26 cellular contexts compared by ENCODE assay signal in genomic region chr16:26709175-26709574, GRCh38.
DNase-seq lines count a peak whose midpoint lies in the region; ATAC-seq, FAIRE-seq and TF ChIP-seq lines count a peak whose summit lies in the region.
"Had no signal": no experiment of that assay in that cellular context is flagged by ENCODE, and none has a peak within 500 bp of the region (broad histone marks: within the 10 kb centered on the region; RNA-seq: fewer than 3 reads in every experiment).

No MANE protein-coding gene starts in this region.

- H3K27me3 ChIP-seq in H7 (ENCODE audit: control insufficient read depth, insufficient read depth, low read length) (no peaks in the 10 kb centered on the region), K562 (ENCODE audit: control insufficient read depth in 2 of 2, insufficient read depth in 2 of 2, low read length in 2 of 2) (no peaks in the 10 kb centered on the region; a peak in 1 of 5 replicates), mesendoderm (ENCODE audit: insufficient read depth, low read length, poor library complexity) (no peaks in the 10 kb centered on the region)
- H3K27me3 ChIP-seq: hepatocyte had no signal

- H2BK5ac ChIP-seq in mesendoderm (ENCODE audit: low read length): no peak overlapping the region

- no peak for TF ChIP-seq CTCF in K562 (IDR thresholded peaks at IDR 0.05 in 2 of 3, conservative IDR thresholded peaks at IDR 0.05 in 1 of 3; ENCODE audit: insufficient read depth in 2 of 3, low read depth in 1 of 3, low read length in 3 of 3)

- no peaks in the 10 kb centered on the region for H3K9me3 ChIP-seq in K562 (replicated peaks; ENCODE audit: control insufficient read depth, insufficient read depth, low read depth, low read length)
- H3K9me3 ChIP-seq: left ventricle myocardium inferior had no signal

- no peak for TF ChIP-seq RAD21 in K562 (CRISPR knock-in tag; conservative IDR thresholded peaks at IDR 0.05 in 1 of 2, IDR thresholded peaks at IDR 0.05 in 1 of 2)

- H3K79me1 ChIP-seq in mesendoderm (ENCODE audit: low read length): no peaks in the 10 kb centered on the region

- H4K5ac ChIP-seq in mesendoderm (ENCODE audit: low read length): no peak overlapping the region

- TF ChIP-seq EP300 in K562 (IDR thresholded peaks at IDR 0.05; ENCODE audit: low read length): no peak

- no peak overlapping the region for H4K8ac ChIP-seq in mesendoderm (ENCODE audit: low read depth, low read length)

- H2AK5ac ChIP-seq in mesendoderm (ENCODE audit: low read length): no peak overlapping the region

- H3K79me2 ChIP-seq in K562 (ENCODE audit: control insufficient read depth, insufficient read depth, low read length) (no peaks in the 10 kb centered on the region), mesendoderm (ENCODE audit: control insufficient read depth, insufficient read depth, low read length) (no peaks in the 10 kb centered on the region)
- H3K79me2 ChIP-seq: hepatocyte had no signal

- CTCF ChIA-PET in K562 (lab: Yijun Ruan, JAX; ENCODE audit: low intra/inter-chr PET ratio): no interaction called here

- H4K20me1 ChIP-seq in K562 (replicated peaks; ENCODE audit: control insufficient read depth, insufficient read depth, low read length): no peaks in the 10 kb centered on the region

- in situ Hi-C loops in K562 (cut with MboI): no loop called here

- no peak overlapping the region for H3K4ac ChIP-seq in mesendoderm (ENCODE audit: low read depth, low read length)

- no peaks in the 10 kb centered on the region for H3K36me3 ChIP-seq in H7 (replicated peaks; ENCODE audit: control insufficient read depth, insufficient read depth, low read length)
- H3K36me3 ChIP-seq in K562 (ENCODE audit: control insufficient read depth, insufficient read depth, low read length): no peaks in the 10 kb centered on the region
- no peaks in the 10 kb centered on the region for H3K36me3 ChIP-seq in mesendoderm (ENCODE audit: control insufficient read depth, insufficient read depth, low read length)
- H3K36me3 ChIP-seq: left ventricle myocardium inferior had no signal

- no peak overlapping the region for H3K9ac ChIP-seq in K562 (ENCODE audit: insufficient read depth in 1 of 2, low read depth in 2 of 2, low read length in 2 of 2)
- no peak overlapping the region for H3K9ac ChIP-seq in mesendoderm (ENCODE audit: low read length)
- H3K9ac ChIP-seq: KMS-11 had no signal

- peak; percentile 19 for FAIRE-seq in K562 (lab: Jason Lieb, UNC)
- FAIRE-seq: frontal cortex, islet of Langerhans had no signal

- intact Hi-C loops in K562 (cut with micrococcal nuclease): no loop called here

- WGBS in K562 (ENCODE audit: insufficient coverage, low coverage, missing lambda C conversion rate): 2% methylated on average over 6 of the region's 6 CpGs
- WGBS in mesendoderm (ENCODE audit: extremely low coverage, insufficient coverage, low lambda C conversion rate): no CpG with 5 or more reads among the region's 6 CpGs

- POLR2A ChIA-PET in K562 (lab: Yijun Ruan, JAX): interaction anchor here (0.7 kb wide), 2 partner anchors 20 to 322 kb away, joined by 3 read pairs; no protein-coding TSS in a partner anchor

- no TSS peak for BruUV-seq in K562 (replicated peaks; lab: Mats Ljungman, UMichigan)

- DNase-seq in H7 (peak; percentile 69), NCI-H526 (lab: John Stamatoyannopoulos, UW) (peak; percentile 38 to 48), K562 (ENCODE audit: extremely low read depth in 1 of 4, low spot score in 3 of 4) (peak; percentile 38 to 62 (median 51)), mesendoderm (peak; percentile 63), T1000 (lab: John Stamatoyannopoulos, UW) (no peak), NCI-H128 (lab: John Stamatoyannopoulos, UW; ENCODE audit: unreplicated experiment) (no peak)
- DNase-seq in stimulated activated CD4-positive, alpha-beta T cell treated with anti-CD3 and anti-CD28 coated beads, Interleukin-1b, Interleukin-23, amount 100 ng/mL, for 48 hours: no peak
- DNase-seq: activated CD4-positive, alpha-beta T cell treated with anti-CD3 and anti-CD28 coated beads for 48 hours; activated effector memory CD4-positive, alpha-beta T cell treated with anti-CD3 and anti-CD28 coated beads, Interleukin-2, amount 50 U/mL, for 16 hours; activated naive CD8-positive, alpha-beta T cell treated with anti-CD3 and anti-CD28 coated beads for 36 hours; activated T-cell treated with anti-CD3 and anti-CD28 coated beads, Interleukin-2, amount 50 U/mL, for 1 hour; aorta; C1 segment of cervical spinal cord; HFFc6; left ventricle myocardium inferior; NCI-H1694 treated with DMSO at 0.1 percent for 48 hours; NCI-H446 treated with DMSO at 0.1 percent for 48 hours; OCI-M1; right cardiac atrium; stimulated activated naive CD4-positive, alpha-beta T cell treated with Interleukin-2 at 50 U/mL for 16 hours had no signal

- no peak overlapping the region for H2AFZ ChIP-seq in K562 (ENCODE audit: low read depth, low read length)
- H2AFZ ChIP-seq: hepatocyte had no signal

- H3K4me1 ChIP-seq in K562 (replicated peaks in 1 of 2; ENCODE audit: control insufficient read depth in 2 of 2, insufficient read depth in 2 of 2, low read length in 2 of 2) (no peaks in the 10 kb centered on the region), mesendoderm (ENCODE audit: control insufficient read depth, low read depth, low read length) (no peaks in the 10 kb centered on the region)
- H3K4me1 ChIP-seq: left ventricle myocardium inferior had no signal

- no peak overlapping the region for H2BK120ac ChIP-seq in mesendoderm (ENCODE audit: low read depth, low read length)

- H3K23ac ChIP-seq in mesendoderm (ENCODE audit: low read length): no peak overlapping the region

- H3K9me1 ChIP-seq in K562 (ENCODE audit: control insufficient read depth, insufficient read depth, low read length): peaks cover 4% of the 10 kb centered on the region

- H2BK15ac ChIP-seq in mesendoderm (replicated peaks; ENCODE audit: low read depth): no peak overlapping the region

- ATAC-seq in K562 (peak; percentile 89), HG03439 (IDR thresholded peaks at IDR 0.05; ENCODE audit: unreplicated experiment) (no peak)
- ATAC-seq: right cardiac atrium had no signal

- no peak overlapping the region for H3K56ac ChIP-seq in mesendoderm (ENCODE audit: low read length)

- H3K18ac ChIP-seq in mesendoderm (ENCODE audit: low read length): no peak overlapping the region

- no peak for TF ChIP-seq POLR2A in K562 (conservative IDR thresholded peaks at IDR 0.05)

- H3K4me2 ChIP-seq in K562 (ENCODE audit: insufficient read depth, low read length) (no peak overlapping the region), mesendoderm (ENCODE audit: low read length) (no peak overlapping the region)
- H3K4me2 ChIP-seq: hepatocyte, KMS-11, smooth muscle cell had no signal

- H3K4me3 ChIP-seq in H7 (ENCODE audit: insufficient read depth, low read depth, low read length) (no peak overlapping the region), K562 (no peak overlapping the region), mesendoderm (ENCODE audit: low read length) (no peak overlapping the region)
- H3K4me3 ChIP-seq: hepatocyte, left ventricle myocardium inferior, smooth muscle cell had no signal

- no peak overlapping the region for H3K27ac ChIP-seq in K562 (ENCODE audit: extremely low read depth, low read depth, low read length)
- no peak overlapping the region for H3K27ac ChIP-seq in mesendoderm (ENCODE audit: low read depth, low read length)
- H3K27ac ChIP-seq: hepatocyte, KMS-11, left ventricle myocardium inferior had no signal

TF ChIP-seq in K562, 482 proteins besides CTCF, POLR2A, EP300 and RAD21:
- TF ChIP-seq MEIS2 (IDR thresholded peaks at IDR 0.05; ENCODE audit: partially characterized antibody): peak; percentile 4
- peak; percentile 87 to 88 for TF ChIP-seq NRF1 (conservative IDR thresholded peaks at IDR 0.05 in 1 of 2, IDR thresholded peaks at IDR 0.05 in 1 of 2)
- TF ChIP-seq JUND (IDR thresholded peaks at IDR 0.05; ENCODE audit: borderline replicate concordance, low read depth, low read length): no peak
- no peak for TF ChIP-seq JUND (tag; IDR thresholded peaks at IDR 0.05; ENCODE audit: borderline replicate concordance, low read depth, low read length)
- no peak for TF ChIP-seq IRF2 (CRISPR knock-in tag; IDR thresholded peaks at IDR 0.05)

Comparison
In these comparisons a context has a peak if more than half of its experiments do, and no peak if none do; other contexts are left out.
1. DNase-seq: peak in H7 (single experiment), NCI-H526 (2 of 2), K562 (4 of 4) and mesendoderm (single experiment); none in stimulated activated CD4-positive, alpha-beta T cell treated with anti-CD3 and anti-CD28 coated beads, Interleukin-1b, Interleukin-23, amount 100 ng/mL, for 48 hours (single experiment), T1000 (single experiment) and NCI-H128 (single experiment).